In genomic region chr13:97108535-97108910, GRCh38 we compare ENCODE assay signal across 13 cellular contexts.
DNase-seq lines count a peak whose midpoint lies in the region; ATAC-seq, FAIRE-seq and TF ChIP-seq lines count a peak whose summit lies in the region.
"Had no signal": no experiment of that assay in that cellular context is flagged by ENCODE, and none has a peak within 500 bp of the region (broad histone marks: within the 10 kb centered on the region; RNA-seq: fewer than 3 reads in every experiment).

No MANE protein-coding gene starts in this region.

- H3K27ac ChIP-seq in adrenal gland (peak overlapping the region in 4 of 5 donors; percentile 9 to 44 (median 27)), esophagus muscularis mucosa (replicated peaks in 1 of 4) (peak overlapping the region in 3 of 4 donors; percentile 60 to 91 (median 87))
- H3K27ac ChIP-seq: left ventricle myocardium inferior had no signal

- H3K36me3 ChIP-seq in adrenal gland (replicated peaks in 1 of 2): no peaks in the 10 kb centered on the region
- no peaks in the 10 kb centered on the region for H3K36me3 ChIP-seq in esophagus muscularis mucosa
- H3K36me3 ChIP-seq: left ventricle myocardium inferior had no signal

- no peak for ATAC-seq in HG02840 (IDR thresholded peaks at IDR 0.05; ENCODE audit: low FRiP score, unreplicated experiment)
- ATAC-seq in GM21447 (IDR thresholded peaks at IDR 0.05; ENCODE audit: unreplicated experiment): no peak

- TF ChIP-seq POLR2A in H54 (IDR thresholded peaks at IDR 0.05; ENCODE audit: low read depth, low read length): no peak
- TF ChIP-seq POLR2A in adrenal gland (IDR thresholded peaks at IDR 0.05): no peak
- no peak for TF ChIP-seq POLR2A in esophagus muscularis mucosa (IDR thresholded peaks at IDR 0.05; ENCODE audit: low read depth)

- H3K9me3 ChIP-seq in adrenal gland (replicated peaks in 1 of 3): no peaks in the 10 kb centered on the region
- H3K9me3 ChIP-seq in esophagus muscularis mucosa: no peaks in the 10 kb centered on the region
- H3K9me3 ChIP-seq: left ventricle myocardium inferior had no signal

- TF ChIP-seq CTCF in adrenal gland (IDR thresholded peaks at IDR 0.05): no peak
- no peak for TF ChIP-seq CTCF in esophagus muscularis mucosa (IDR thresholded peaks at IDR 0.05)

- H3K4me1 ChIP-seq in adrenal gland (replicated peaks in 1 of 2): peaks cover 7 to 24% of the 10 kb centered on the region in 2 donors
- peaks cover 11 to 56% (median 54%) of the 10 kb centered on the region in 4 donors for H3K4me1 ChIP-seq in esophagus muscularis mucosa

- DNase-seq in H54 (ENCODE audit: insufficient read length, low spot score): peak; percentile 37
- DNase-seq in adrenal gland: peak; percentile 61 to 84 (median 75)
- DNase-seq in esophagus muscularis mucosa (ENCODE audit: extremely low spot score): no peak
- peak; percentile 20 for DNase-seq in renal cortical epithelial cell (ENCODE audit: low read depth)
- no peak for DNase-seq in COR-L47 (lab: John Stamatoyannopoulos, UW)
- DNase-seq in SW 1271 (lab: John Stamatoyannopoulos, UW): no peak
- DNase-seq: activated CD4-positive, alpha-beta T cell treated with anti-CD3 and anti-CD28 coated beads, Interleukin-2, amount 50 U/mL, for 1 hour; activated naive CD4-positive, alpha-beta T cell treated with Interleukin-2 at 50 U/mL for 16 hours; effector CD4-positive, alpha-beta T cell; left ventricle myocardium inferior had no signal

- H3K4me3 ChIP-seq in adrenal gland (no peak overlapping the region), esophagus muscularis mucosa (no peak overlapping the region)
- H3K4me3 ChIP-seq: left ventricle myocardium inferior, smooth muscle cell had no signal

- FAIRE-seq in H54 (lab: Jason Lieb, UNC): peak; percentile 93

- WGBS in adrenal gland, 4 donors: 41 to 46% (median 44%) methylated on average over 3 of the region's 3 CpGs
- whole genome bisulfite sequencing in esophagus muscularis mucosa: 46% methylated on average over 3 of the region's 3 CpGs

- intact Hi-C loops in adrenal gland (cut with DNase I) (no loop called here), esophagus muscularis mucosa (cut with DNase I) (loop anchor here (2.0 kb wide), 1 partner anchor 236 kb away; no protein-coding TSS in a partner anchor)

- no peak for TF ChIP-seq EP300 in esophagus muscularis mucosa (IDR thresholded peaks at IDR 0.05)

- H3K27me3 ChIP-seq in adrenal gland (no peaks in the 10 kb centered on the region), esophagus muscularis mucosa (no peaks in the 10 kb centered on the region)

Comparison
In these comparisons a context has a peak if more than half of its experiments do, and no peak if none do; other contexts are left out.
1. DNase-seq: peak in H54 (single experiment), adrenal gland (7 of 7) and renal cortical epithelial cell (single experiment); none in esophagus muscularis mucosa (single experiment), COR-L47 (single experiment) and SW 1271 (0 of 2).